ENCODE assay signal across 1 cellular context in genomic region chr11:117095301-117096139, GRCh38.
TF ChIP-seq lines count a peak whose summit lies in the region.

No MANE protein-coding gene starts in this region.

TF ChIP-seq in K562, 482 proteins besides CTCF, POLR2A, EP300 and RAD21 (continued from another document and continues in another):
- TF ChIP-seq BRCA1 (IDR thresholded peaks at IDR 0.05), result no peak
- TF ChIP-seq BRCA1 (CRISPR knock-in tag; IDR thresholded peaks at IDR 0.05), result no peak
- TF ChIP-seq, protein P1, sequence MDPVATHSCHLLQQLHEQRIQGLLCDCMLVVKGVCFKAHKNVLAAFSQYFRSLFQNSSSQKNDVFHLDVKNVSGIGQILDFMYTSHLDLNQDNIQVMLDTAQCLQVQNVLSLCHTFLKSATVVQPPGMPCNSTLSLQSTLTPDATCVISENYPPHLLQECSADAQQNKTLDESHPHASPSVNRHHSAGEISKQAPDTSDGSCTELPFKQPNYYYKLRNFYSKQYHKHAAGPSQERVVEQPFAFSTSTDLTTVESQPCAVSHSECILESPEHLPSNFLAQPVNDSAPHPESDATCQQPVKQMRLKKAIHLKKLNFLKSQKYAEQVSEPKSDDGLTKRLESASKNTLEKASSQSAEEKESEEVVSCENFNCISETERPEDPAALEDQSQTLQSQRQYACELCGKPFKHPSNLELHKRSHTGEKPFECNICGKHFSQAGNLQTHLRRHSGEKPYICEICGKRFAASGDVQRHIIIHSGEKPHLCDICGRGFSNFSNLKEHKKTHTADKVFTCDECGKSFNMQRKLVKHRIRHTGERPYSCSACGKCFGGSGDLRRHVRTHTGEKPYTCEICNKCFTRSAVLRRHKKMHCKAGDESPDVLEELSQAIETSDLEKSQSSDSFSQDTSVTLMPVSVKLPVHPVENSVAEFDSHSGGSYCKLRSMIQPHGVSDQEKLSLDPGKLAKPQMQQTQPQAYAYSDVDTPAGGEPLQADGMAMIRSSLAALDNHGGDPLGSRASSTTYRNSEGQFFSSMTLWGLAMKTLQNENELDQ (CRISPR knock-in tag; IDR thresholded peaks at IDR 0.05; ENCODE audit: borderline replicate concordance), result no peak
- TF ChIP-seq PHF21A (IDR thresholded peaks at IDR 0.05; ENCODE audit: borderline replicate concordance, low read depth), result no peak
- TF ChIP-seq, protein P2, sequence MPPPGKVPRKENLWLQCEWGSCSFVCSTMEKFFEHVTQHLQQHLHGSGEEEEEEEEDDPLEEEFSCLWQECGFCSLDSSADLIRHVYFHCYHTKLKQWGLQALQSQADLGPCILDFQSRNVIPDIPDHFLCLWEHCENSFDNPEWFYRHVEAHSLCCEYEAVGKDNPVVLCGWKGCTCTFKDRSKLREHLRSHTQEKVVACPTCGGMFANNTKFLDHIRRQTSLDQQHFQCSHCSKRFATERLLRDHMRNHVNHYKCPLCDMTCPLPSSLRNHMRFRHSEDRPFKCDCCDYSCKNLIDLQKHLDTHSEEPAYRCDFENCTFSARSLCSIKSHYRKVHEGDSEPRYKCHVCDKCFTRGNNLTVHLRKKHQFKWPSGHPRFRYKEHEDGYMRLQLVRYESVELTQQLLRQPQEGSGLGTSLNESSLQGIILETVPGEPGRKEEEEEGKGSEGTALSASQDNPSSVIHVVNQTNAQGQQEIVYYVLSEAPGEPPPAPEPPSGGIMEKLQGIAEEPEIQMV (tag; conservative IDR thresholded peaks at IDR 0.05; ENCODE audit: low read depth), result no peak
- TF ChIP-seq, protein P3, sequence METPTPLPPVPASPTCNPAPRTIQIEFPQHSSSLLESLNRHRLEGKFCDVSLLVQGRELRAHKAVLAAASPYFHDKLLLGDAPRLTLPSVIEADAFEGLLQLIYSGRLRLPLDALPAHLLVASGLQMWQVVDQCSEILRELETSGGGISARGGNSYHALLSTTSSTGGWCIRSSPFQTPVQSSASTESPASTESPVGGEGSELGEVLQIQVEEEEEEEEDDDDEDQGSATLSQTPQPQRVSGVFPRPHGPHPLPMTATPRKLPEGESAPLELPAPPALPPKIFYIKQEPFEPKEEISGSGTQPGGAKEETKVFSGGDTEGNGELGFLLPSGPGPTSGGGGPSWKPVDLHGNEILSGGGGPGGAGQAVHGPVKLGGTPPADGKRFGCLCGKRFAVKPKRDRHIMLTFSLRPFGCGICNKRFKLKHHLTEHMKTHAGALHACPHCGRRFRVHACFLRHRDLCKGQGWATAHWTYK (CRISPR knock-in tag; IDR thresholded peaks at IDR 0.05), result no peak
- peak; percentile 12; the same call in 1 of the 2 replicates for TF ChIP-seq MIER1 (IDR thresholded peaks at IDR 0.05; ENCODE audit: low read depth)
- peak; percentile 57; the same call in 1 of the 2 replicates for TF ChIP-seq FOXM1 (IDR thresholded peaks at IDR 0.05; ENCODE audit: low read depth)
- TF ChIP-seq FOXM1 (CRISPR knock-in tag; IDR thresholded peaks at IDR 0.05; ENCODE audit: low read depth), result no peak
- no peak for TF ChIP-seq CHD2 (IDR thresholded peaks at IDR 0.05; ENCODE audit: low read depth, low read length)
- TF ChIP-seq PHF8 (IDR thresholded peaks at IDR 0.05; ENCODE audit: borderline replicate concordance, low read length), result no peak
- TF ChIP-seq PRDM10 (IDR thresholded peaks at IDR 0.05; ENCODE audit: partially characterized antibody), result peak; percentile 30
- no peak for TF ChIP-seq POLR3A (IDR thresholded peaks at IDR 0.05; ENCODE audit: borderline replicate concordance, extremely low read depth, insufficient read depth, insufficient read length)
- TF ChIP-seq NCOR1 (IDR thresholded peaks at IDR 0.05), result peak; percentile 90
- no peak for TF ChIP-seq ESRRA (IDR thresholded peaks at IDR 0.05; ENCODE audit: borderline replicate concordance, low read depth)
- no peak for TF ChIP-seq CGGBP1 (CRISPR knock-in tag; IDR thresholded peaks at IDR 0.05)
- TF ChIP-seq L3MBTL2 (IDR thresholded peaks at IDR 0.05), result no peak
- TF ChIP-seq POLR2AphosphoS5 (IDR thresholded peaks at IDR 0.05; ENCODE audit: control insufficient read depth, insufficient read depth, low read depth, low read length), result peak; percentile 67
- TF ChIP-seq, protein P4, sequence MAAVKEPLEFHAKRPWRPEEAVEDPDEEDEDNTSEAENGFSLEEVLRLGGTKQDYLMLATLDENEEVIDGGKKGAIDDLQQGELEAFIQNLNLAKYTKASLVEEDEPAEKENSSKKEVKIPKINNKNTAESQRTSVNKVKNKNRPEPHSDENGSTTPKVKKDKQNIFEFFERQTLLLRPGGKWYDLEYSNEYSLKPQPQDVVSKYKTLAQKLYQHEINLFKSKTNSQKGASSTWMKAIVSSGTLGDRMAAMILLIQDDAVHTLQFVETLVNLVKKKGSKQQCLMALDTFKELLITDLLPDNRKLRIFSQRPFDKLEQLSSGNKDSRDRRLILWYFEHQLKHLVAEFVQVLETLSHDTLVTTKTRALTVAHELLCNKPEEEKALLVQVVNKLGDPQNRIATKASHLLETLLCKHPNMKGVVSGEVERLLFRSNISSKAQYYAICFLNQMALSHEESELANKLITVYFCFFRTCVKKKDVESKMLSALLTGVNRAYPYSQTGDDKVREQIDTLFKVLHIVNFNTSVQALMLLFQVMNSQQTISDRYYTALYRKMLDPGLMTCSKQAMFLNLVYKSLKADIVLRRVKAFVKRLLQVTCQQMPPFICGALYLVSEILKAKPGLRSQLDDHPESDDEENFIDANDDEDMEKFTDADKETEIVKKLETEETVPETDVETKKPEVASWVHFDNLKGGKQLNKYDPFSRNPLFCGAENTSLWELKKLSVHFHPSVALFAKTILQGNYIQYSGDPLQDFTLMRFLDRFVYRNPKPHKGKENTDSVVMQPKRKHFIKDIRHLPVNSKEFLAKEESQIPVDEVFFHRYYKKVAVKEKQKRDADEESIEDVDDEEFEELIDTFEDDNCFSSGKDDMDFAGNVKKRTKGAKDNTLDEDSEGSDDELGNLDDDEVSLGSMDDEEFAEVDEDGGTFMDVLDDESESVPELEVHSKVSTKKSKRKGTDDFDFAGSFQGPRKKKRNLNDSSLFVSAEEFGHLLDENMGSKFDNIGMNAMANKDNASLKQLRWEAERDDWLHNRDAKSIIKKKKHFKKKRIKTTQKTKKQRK (IDR thresholded peaks at IDR 0.05; ENCODE audit: borderline replicate concordance, low read depth, low read length), result no peak
- no peak for TF ChIP-seq NR2F6 (CRISPR knock-in tag; IDR thresholded peaks at IDR 0.05)
- TF ChIP-seq HDAC8 (tag; IDR thresholded peaks at IDR 0.05), result no peak
- no peak for TF ChIP-seq ARNT (IDR thresholded peaks at IDR 0.05)
- TF ChIP-seq IFI16 (CRISPR knock-in tag; IDR thresholded peaks at IDR 0.05), result no peak
- no peak for TF ChIP-seq RBM17 (IDR thresholded peaks at IDR 0.05; ENCODE audit: borderline replicate concordance, low read depth, low read length)
- no peak for TF ChIP-seq SMARCA5 (IDR thresholded peaks at IDR 0.05)
- no peak for TF ChIP-seq ATF6 (CRISPR knock-in tag; IDR thresholded peaks at IDR 0.05)
- no peak for TF ChIP-seq TAF15 (IDR thresholded peaks at IDR 0.05; ENCODE audit: low read depth, low read length)
- 0 out of 2 replicates have a peak, but pooled peaks have one; percentile 42 for TF ChIP-seq SMAD4 (CRISPR knock-in tag; conservative IDR thresholded peaks at IDR 0.05)
- TF ChIP-seq SP1 (CRISPR knock-in tag; IDR thresholded peaks at IDR 0.05), result no peak
- TF ChIP-seq, protein P5, sequence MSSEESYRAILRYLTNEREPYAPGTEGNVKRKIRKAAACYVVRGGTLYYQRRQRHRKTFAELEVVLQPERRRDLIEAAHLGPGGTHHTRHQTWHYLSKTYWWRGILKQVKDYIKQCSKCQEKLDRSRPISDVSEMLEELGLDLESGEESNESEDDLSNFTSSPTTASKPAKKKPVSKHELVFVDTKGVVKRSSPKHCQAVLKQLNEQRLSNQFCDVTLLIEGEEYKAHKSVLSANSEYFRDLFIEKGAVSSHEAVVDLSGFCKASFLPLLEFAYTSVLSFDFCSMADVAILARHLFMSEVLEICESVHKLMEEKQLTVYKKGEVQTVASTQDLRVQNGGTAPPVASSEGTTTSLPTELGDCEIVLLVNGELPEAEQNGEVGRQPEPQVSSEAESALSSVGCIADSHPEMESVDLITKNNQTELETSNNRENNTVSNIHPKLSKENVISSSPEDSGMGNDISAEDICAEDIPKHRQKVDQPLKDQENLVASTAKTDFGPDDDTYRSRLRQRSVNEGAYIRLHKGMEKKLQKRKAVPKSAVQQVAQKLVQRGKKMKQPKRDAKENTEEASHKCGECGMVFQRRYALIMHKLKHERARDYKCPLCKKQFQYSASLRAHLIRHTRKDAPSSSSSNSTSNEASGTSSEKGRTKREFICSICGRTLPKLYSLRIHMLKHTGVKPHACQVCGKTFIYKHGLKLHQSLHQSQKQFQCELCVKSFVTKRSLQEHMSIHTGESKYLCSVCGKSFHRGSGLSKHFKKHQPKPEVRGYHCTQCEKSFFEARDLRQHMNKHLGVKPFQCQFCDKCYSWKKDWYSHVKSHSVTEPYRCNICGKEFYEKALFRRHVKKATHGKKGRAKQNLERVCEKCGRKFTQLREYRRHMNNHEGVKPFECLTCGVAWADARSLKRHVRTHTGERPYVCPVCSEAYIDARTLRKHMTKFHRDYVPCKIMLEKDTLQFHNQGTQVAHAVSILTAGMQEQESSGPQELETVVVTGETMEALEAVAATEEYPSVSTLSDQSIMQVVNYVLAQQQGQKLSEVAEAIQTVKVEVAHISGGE (CRISPR knock-in tag; IDR thresholded peaks at IDR 0.05), result no peak
- TF ChIP-seq CHD1 (IDR thresholded peaks at IDR 0.05; ENCODE audit: low read length), result no peak
- TF ChIP-seq BACH1 (tag; IDR thresholded peaks at IDR 0.05), result no peak
- peak; percentile 19; the same call in 1 of the 2 replicates for TF ChIP-seq ARID3A (IDR thresholded peaks at IDR 0.05; ENCODE audit: borderline replicate concordance, low read depth, low read length)
